ENCODE assay signal across 19 cellular contexts in the genomic region with DNA sequence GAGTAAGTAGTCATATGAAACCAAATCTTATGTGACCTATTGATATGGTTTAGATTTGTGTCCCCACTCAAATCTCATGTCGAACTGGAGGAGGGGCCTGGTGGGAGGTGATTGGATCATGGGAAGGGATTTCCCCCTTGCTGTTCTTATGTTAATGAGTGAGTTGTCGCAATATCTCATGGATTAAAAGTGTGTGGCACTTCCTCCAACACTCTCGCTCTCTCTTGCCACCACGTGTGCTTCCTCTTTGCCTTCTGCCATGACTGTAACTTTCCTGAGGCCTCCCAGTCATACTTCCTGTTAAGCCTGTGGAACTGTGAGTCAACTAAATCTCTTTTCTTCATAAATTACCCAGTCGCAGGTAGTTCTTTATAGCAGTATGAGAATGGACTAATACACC.
"Had no signal": no experiment of that assay in that cellular context is flagged by ENCODE, and none has a peak within 500 bp of the region (broad histone marks: within the 10 kb centered on the region; RNA-seq: fewer than 3 reads in every experiment).

No MANE protein-coding gene starts in this region.

- H3K27me3 Mint-ChIP-seq: naive thymus-derived CD4-positive, alpha-beta T cell; stimulated activated naive CD8-positive, alpha-beta T cell treated with anti-CD3 and anti-CD28 coated beads, Interleukin-15, Interleukin-2, amounts not matched to agents 100 ng/mL and 50 ng/mL, for 24 hours had no signal

- H3K27ac Mint-ChIP-seq: activated naive CD4-positive, alpha-beta T cell treated with anti-CD3 and anti-CD28 coated beads for 36 hours; brain; naive thymus-derived CD4-positive, alpha-beta T cell; stimulated activated naive CD8-positive, alpha-beta T cell treated with anti-CD3 and anti-CD28 coated beads, Interleukin-15, Interleukin-2, amounts not matched to agents 100 ng/mL and 50 ng/mL, for 24 hours had no signal

- H3K4me3 Mint-ChIP-seq: activated naive CD4-positive, alpha-beta T cell treated with anti-CD3 and anti-CD28 coated beads for 36 hours; activated T-cell treated with anti-CD3 and anti-CD28 coated beads, Interleukin-2, amount 50 U/mL, for 4 hours; brain; naive thymus-derived CD4-positive, alpha-beta T cell; stimulated activated naive CD8-positive, alpha-beta T cell treated with anti-CD3 and anti-CD28 coated beads, Interleukin-15, Interleukin-2, amounts not matched to agents 100 ng/mL and 50 ng/mL, for 24 hours had no signal

- H3K4me1 Mint-ChIP-seq: naive thymus-derived CD4-positive, alpha-beta T cell had no signal

- H3K36me3 Mint-ChIP-seq: brain; naive thymus-derived CD4-positive, alpha-beta T cell had no signal

- ATAC-seq: activated CD4-positive, CD25-positive, alpha-beta regulatory T cell treated with anti-CD3 and anti-CD28 coated beads, Interleukin-2, amount 50 U/mL, for 24 hours; activated T-cell treated with anti-CD3 and anti-CD28 coated beads, Interleukin-2, amount 50 U/mL, for 4 hours; left lung; naive thymus-derived CD4-positive, alpha-beta T cell; psoas muscle; right cardiac atrium had no signal

- DNase-seq: activated CD4-positive, alpha-beta T cell treated with anti-CD3 and anti-CD28 coated beads, Interleukin-2, amount 50 U/mL, for 1 hour; activated CD8-positive, alpha-beta memory T cell treated with anti-CD3 and anti-CD28 coated beads, Interleukin-2, amount 50 U/mL, for 4 hours; activated naive CD4-positive, alpha-beta T cell treated with anti-CD3 and anti-CD28 coated beads for 36 hours; activated T-cell treated with anti-CD3 and anti-CD28 coated beads, Interleukin-2, amount 50 U/mL, for 4 hours; central memory CD4-positive, alpha-beta T cell; erythroblast; hypothalamus; kidney; left lung; mammary epithelial cell; naive thymus-derived CD4-positive, alpha-beta T cell; ovary; psoas muscle; right cardiac atrium; transverse colon; uterus had no signal

- H3K9me3 Mint-ChIP-seq: activated naive CD4-positive, alpha-beta T cell treated with anti-CD3 and anti-CD28 coated beads for 36 hours; brain had no signal
